In genomic region chr5:133899506-133899905, GRCh38 we compare ENCODE assay signal across 24 cellular contexts.
A peak's percentile ranks its signal among the peaks of the same experiment; 100 is the strongest.
DNase-seq lines count a peak whose midpoint lies in the region; ATAC-seq, FAIRE-seq and TF ChIP-seq lines count a peak whose summit lies in the region.
"Had no signal": no experiment of that assay in that cellular context is flagged by ENCODE, and none has a peak within 500 bp of the region (broad histone marks: within the 10 kb centered on the region; RNA-seq: fewer than 3 reads in every experiment).

No MANE protein-coding gene starts in this region.

- H3K27me3 Mint-ChIP-seq in neural progenitor cell (ENCODE audit: insufficient read depth, low read depth), result peaks cover 2% of the 10 kb centered on the region

- BruUV-seq in HepG2 (replicated peaks; lab: Mats Ljungman, UMichigan), result no TSS peak

- H3K4me1 ChIP-seq in HepG2 (ENCODE audit: insufficient read depth, low read length) (no peaks in the 10 kb centered on the region), right lobe of liver (no peaks in the 10 kb centered on the region), HEK293 (ENCODE audit: control insufficient read depth, insufficient read depth, low read length) (no peaks in the 10 kb centered on the region), neural progenitor cell (no peaks in the 10 kb centered on the region)
- H3K4me1 ChIP-seq: A549, Caco-2 had no signal

- H3K4me1 Mint-ChIP-seq in neural progenitor cell, result peaks cover 23% of the 10 kb centered on the region
- H3K4me1 Mint-ChIP-seq: CD4-positive, CD25-positive, alpha-beta regulatory T cell; GM23338; H9 had no signal

- POLR2A ChIA-PET in HepG2 (lab: Yijun Ruan, JAX) (no interaction called here), HEK293 (lab: Yijun Ruan, JAX) (no interaction called here)

- 0% methylated on average over 3 of the region's 4 CpGs for WGBS in HepG2 (ENCODE audit: low lambda C conversion rate)
- WGBS in right lobe of liver (ENCODE audit: insufficient coverage, low coverage, low lambda C conversion rate, missing lambda C conversion rate), result 70% methylated on average over 3 of the region's 4 CpGs

- H3K4me2 ChIP-seq in HepG2 (ENCODE audit: low read depth, low read length) (no peak overlapping the region), neural progenitor cell (no peak overlapping the region)
- H3K4me2 ChIP-seq: A549, GM23338 had no signal

- H3K9ac ChIP-seq in HepG2 (ENCODE audit: insufficient read depth, low read depth, low read length) (0 out of 2 replicates have a peak overlapping the region, but pooled peaks have one; percentile 3), neural progenitor cell (no peak overlapping the region)

- no peak overlapping the region for H3K4me3 ChIP-seq in HepG2 (replicated peaks in 1 of 3; ENCODE audit: insufficient read depth in 1 of 3, low read depth in 2 of 3, low read length in 3 of 3)
- no peak overlapping the region for H3K4me3 ChIP-seq in right lobe of liver
- H3K4me3 ChIP-seq in HEK293 (ENCODE audit: low read depth, low read length), result no peak overlapping the region
- no peak overlapping the region for H3K4me3 ChIP-seq in neural progenitor cell
- H3K4me3 ChIP-seq: A549, GM12878, GM23338 had no signal

- TF ChIP-seq CTCF in HepG2 (CRISPR knock-in tag; IDR thresholded peaks at IDR 0.05), result no peak
- TF ChIP-seq CTCF in right lobe of liver (IDR thresholded peaks at IDR 0.05), result no peak
- TF ChIP-seq CTCF in HEK293 (tag by site-specific recombination; IDR thresholded peaks at IDR 0.05), result no peak
- no peak for TF ChIP-seq CTCF in neural progenitor cell (IDR thresholded peaks at IDR 0.05)

- H3K27ac Mint-ChIP-seq in neural progenitor cell, result no peak overlapping the region
- H3K27ac Mint-ChIP-seq: CD4-positive, CD25-positive, alpha-beta regulatory T cell; CD8-positive, alpha-beta T cell; GM23338; H9 had no signal

- CTCF ChIA-PET in HepG2 (lab: Yijun Ruan, JAX; ENCODE audit: low intra/inter-chr PET ratio, low total read pairs), result no interaction called here
- CTCF ChIA-PET in HEK293 (lab: Yijun Ruan, JAX), result no interaction called here

- TF ChIP-seq POLR2A in HepG2 (IDR thresholded peaks at IDR 0.05; ENCODE audit: insufficient read depth in 1 of 2, low read depth in 2 of 2, low read length in 2 of 2) (no peak), right lobe of liver (IDR thresholded peaks at IDR 0.05) (no peak)

- no peaks in the 10 kb centered on the region for H3K36me3 Mint-ChIP-seq in neural progenitor cell
- H3K36me3 Mint-ChIP-seq: CD4-positive, CD25-positive, alpha-beta regulatory T cell; CD8-positive, alpha-beta T cell had no signal

- in situ Hi-C loops in HepG2 (cut with HindIII; ENCODE audit: extremely low pct_ligation_motif_present, low pct_unique_long_range_greater_than_20kb), result no loop called here

- H3F3A ChIP-seq in neural progenitor cell (ENCODE audit: low read depth), result no peaks in the 10 kb centered on the region

- no peaks in the 10 kb centered on the region for H3K9me3 Mint-ChIP-seq in neural progenitor cell
- H3K9me3 Mint-ChIP-seq: CD8-positive, alpha-beta T cell; GM23338; H9 had no signal

- DNase-seq in HepG2 (ENCODE audit: low spot score) (no peak), right lobe of liver (no peak), neural progenitor cell (ENCODE audit: low spot score) (no peak), NCI-H446 (lab: John Stamatoyannopoulos, UW) (no peak), hippocampal formation (lab: John Stamatoyannopoulos, UW) (no peak)
- DNase-seq in activated CD4-positive, alpha-beta T cell treated with anti-CD3 and anti-CD28 coated beads for 4 hours, result no peak
- DNase-seq: 8988T; ACHN; AML-193; BE2C; Caco-2; CD4-positive, CD25-positive, alpha-beta regulatory T cell; CD8-positive, alpha-beta T cell; DMS153; EL; GDM1; H9 had no signal

- H3K27me3 ChIP-seq in HepG2 (ENCODE audit: control insufficient read depth in 1 of 2, insufficient read depth in 2 of 2, low read length in 2 of 2) (peaks cover 1 to 14% of the 10 kb centered on the region in 2 experiments; a peak in 2 of 5 replicates), right lobe of liver (no peaks in the 10 kb centered on the region), neural progenitor cell (no peaks in the 10 kb centered on the region)
- H3K27me3 ChIP-seq: BE2C had no signal

- peak overlapping the region; percentile 65 for H3K4me3 Mint-ChIP-seq in neural progenitor cell
- H3K4me3 Mint-ChIP-seq: CD4-positive, CD25-positive, alpha-beta regulatory T cell; CD8-positive, alpha-beta T cell; GM23338; H9 had no signal

- H3K9me3 ChIP-seq in HepG2 (ENCODE audit: low read length), result no peaks in the 10 kb centered on the region
- H3K9me3 ChIP-seq in right lobe of liver, result no peaks in the 10 kb centered on the region
- H3K9me3 ChIP-seq in HEK293 (ENCODE audit: control insufficient read depth, insufficient read depth, low read depth, low read length), result no peaks in the 10 kb centered on the region
- H3K9me3 ChIP-seq in neural progenitor cell (ENCODE audit: low read depth), result no peaks in the 10 kb centered on the region
- H3K9me3 ChIP-seq: A549, BE2C, Caco-2 had no signal

- H2AFZ ChIP-seq in HepG2 (ENCODE audit: low read length), result no peak overlapping the region
- H2AFZ ChIP-seq in neural progenitor cell (replicated peaks), result no peak overlapping the region
- H2AFZ ChIP-seq: GM23338 had no signal

- H3K79me2 ChIP-seq in HepG2 (ENCODE audit: insufficient read depth, low read length) (no peaks in the 10 kb centered on the region), neural progenitor cell (ENCODE audit: low read depth) (no peaks in the 10 kb centered on the region)

- ATAC-seq in HepG2 (no peak), right lobe of liver (no peak)
- ATAC-seq: A549; CD8-positive, alpha-beta T cell; GM12878; GM23338; HCT116 had no signal

- H3K27ac ChIP-seq in HepG2 (ENCODE audit: extremely low read length, insufficient read depth, low read length) (no peak overlapping the region), right lobe of liver (no peak overlapping the region), HEK293 (ENCODE audit: extremely low read depth, low read depth, low read length) (no peak overlapping the region), neural progenitor cell (no peak overlapping the region)
- H3K27ac ChIP-seq: A549, C4-2B had no signal

- intact Hi-C loops in HepG2 (cut with micrococcal nuclease; ENCODE audit: unreplicated experiment), result no loop called here
- intact Hi-C loops in right lobe of liver (cut with DNase I), result no loop called here

- no peaks in the 10 kb centered on the region for H4K20me1 ChIP-seq in HepG2 (ENCODE audit: insufficient read depth, low read length)
- no peaks in the 10 kb centered on the region for H4K20me1 ChIP-seq in neural progenitor cell (ENCODE audit: low read depth)

- TF ChIP-seq EP300 in HepG2 (IDR thresholded peaks at IDR 0.05; ENCODE audit: low read depth in 2 of 2, low read length in 2 of 2) (no peak), HepG2 (CRISPR knock-in tag; IDR thresholded peaks at IDR 0.05; ENCODE audit: borderline replicate concordance) (no peak)

- no peak for FAIRE-seq in HepG2 (lab: Jason Lieb, UNC)
- FAIRE-seq: A549, GM12878, GM18507 had no signal

- H3K36me3 ChIP-seq in HepG2 (replicated peaks in 1 of 2; ENCODE audit: control insufficient read depth in 1 of 2, insufficient read depth in 2 of 2, low read length in 2 of 2), result no peaks in the 10 kb centered on the region
- H3K36me3 ChIP-seq in right lobe of liver, result no peaks in the 10 kb centered on the region
- H3K36me3 ChIP-seq in HEK293 (ENCODE audit: control insufficient read depth in 2 of 2, insufficient read depth in 1 of 2, low read length in 2 of 2), result no peaks in the 10 kb centered on the region
- H3K36me3 ChIP-seq in neural progenitor cell, result no peaks in the 10 kb centered on the region
- H3K36me3 ChIP-seq: BE2C had no signal

- no peak for TF ChIP-seq RAD21 in HepG2 (CRISPR knock-in tag; IDR thresholded peaks at IDR 0.05)

TF ChIP-seq in HepG2, 621 proteins besides CTCF, POLR2A, EP300 and RAD21 (continues in another document):
- no peak for TF ChIP-seq HOXA7 (CRISPR knock-in tag; IDR thresholded peaks at IDR 0.05)
- TF ChIP-seq ZBTB49 (CRISPR knock-in tag; IDR thresholded peaks at IDR 0.05; ENCODE audit: borderline replicate concordance), result no peak
- no peak for TF ChIP-seq TRIM24 (CRISPR knock-in tag; IDR thresholded peaks at IDR 0.05)
- no peak for TF ChIP-seq CHD2 (IDR thresholded peaks at IDR 0.05; ENCODE audit: low read depth, low read length)

TF ChIP-seq in HEK293, 187 proteins besides CTCF, POLR2A, EP300 and RAD21:
- TF ChIP-seq SCRT1 (tag by site-specific recombination; IDR thresholded peaks at IDR 0.05; ENCODE audit: borderline replicate concordance) (peak; percentile 66; the same call in 1 of the 2 replicates), ZNF501 (tag by site-specific recombination; IDR thresholded peaks at IDR 0.05) (no peak), ZNF341 (tag by site-specific recombination; IDR thresholded peaks at IDR 0.05; ENCODE audit: low read depth) (no peak), OVOL3 (tag by site-specific recombination; IDR thresholded peaks at IDR 0.05) (no peak), ZNF239 (tag by site-specific recombination; IDR thresholded peaks at IDR 0.05) (no peak), KLF9 (tag by site-specific recombination; IDR thresholded peaks at IDR 0.05; ENCODE audit: low read depth) (no peak), ZNF660 (tag by site-specific recombination; IDR thresholded peaks at IDR 0.05) (no peak), SCRT2 (tag by site-specific recombination; IDR thresholded peaks at IDR 0.05) (peak; percentile 84), ZNF37A (tag by site-specific recombination; IDR thresholded peaks at IDR 0.05) (no peak), HOXA7 (CRISPR knock-in tag; IDR thresholded peaks at IDR 0.05; ENCODE audit: borderline replicate concordance) (no peak)
TF ChIP-seq in HEK293: peak in this region for 2.
